Comparison of ENCODE assay signal across 26 cellular contexts in the genomic region with DNA sequence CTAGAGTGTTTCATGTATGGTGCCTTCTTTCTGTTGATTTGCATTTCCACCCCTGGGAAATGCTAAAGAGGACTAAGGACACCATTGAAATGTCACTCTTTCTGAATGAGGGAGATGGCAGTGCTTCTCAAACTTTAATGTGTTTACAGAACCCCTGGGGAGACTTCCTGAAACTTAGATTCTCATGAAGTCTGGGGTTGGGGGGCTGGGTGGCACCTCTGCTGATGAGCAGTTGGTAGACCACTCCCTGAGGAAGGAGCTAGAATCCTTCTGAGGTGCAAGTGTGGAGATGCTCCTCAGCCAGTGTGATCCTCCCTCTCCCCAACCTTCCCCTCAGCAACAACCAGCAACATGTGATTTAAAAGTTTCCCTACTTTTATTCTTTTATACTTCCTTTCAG.
DNase-seq lines count a peak whose midpoint lies in the region; ATAC-seq, FAIRE-seq and TF ChIP-seq lines count a peak whose summit lies in the region.
"Had no signal": no experiment of that assay in that cellular context is flagged by ENCODE, and none has a peak within 500 bp of the region (broad histone marks: within the 10 kb centered on the region; RNA-seq: fewer than 3 reads in every experiment).

No MANE protein-coding gene starts in this region.

- H3K4me3 ChIP-seq in lower leg skin (ENCODE audit: low read depth, poor library complexity, severe bottlenecking): no peak overlapping the region
- H3K4me3 ChIP-seq: A549, ascending aorta, cardiac muscle cell, gastroesophageal sphincter, mucosa of descending colon, SJSA1, suprapubic skin had no signal

- intact Hi-C loops in lower leg skin (cut with DNase I; ENCODE audit: low total_unique reads): no loop called here

- TF ChIP-seq CTCF in lower leg skin (IDR thresholded peaks at IDR 0.05): no peak

- ATAC-seq in GM19463 (IDR thresholded peaks at IDR 0.05; ENCODE audit: unreplicated experiment): peak; percentile 13
- peak; percentile 2 for ATAC-seq in HG03196 (IDR thresholded peaks at IDR 0.05; ENCODE audit: unreplicated experiment)
- ATAC-seq in GM21381 (IDR thresholded peaks at IDR 0.05; ENCODE audit: unreplicated experiment): no peak
- ATAC-seq: CD8-positive, alpha-beta T cell; gastroesophageal sphincter; mucosa of descending colon; natural killer cell treated with Interleukin-12 subunit alpha and Interleukin-12 subunit beta and Interleukin-15 and Interleukin-18, amount 100 ng/mL, for 72 hours; T-cell had no signal

- no peak for TF ChIP-seq POLR2A in GM12892 (IDR thresholded peaks at IDR 0.05; ENCODE audit: low read depth, low read length)
- no peak for TF ChIP-seq POLR2A in lower leg skin (IDR thresholded peaks at IDR 0.05)

- DNase-seq in GM12892 (ENCODE audit: insufficient read length): no peak
- peak; percentile 13 for DNase-seq in iPS-NIHi7 (ENCODE audit: extremely low spot score)
- DNase-seq in NCI-H187 (lab: John Stamatoyannopoulos, UW): no peak
- no peak for DNase-seq in NCI-H774 (lab: John Stamatoyannopoulos, UW)
- no peak for DNase-seq in lower leg skin (ENCODE audit: low spot score in 2 of 2)
- DNase-seq: activated CD4-positive, CD25-positive, alpha-beta regulatory T cell; activated gamma-delta T cell treated with Interleukin-2 at 50 U/mL for 16 hours; activated T-cell treated with anti-CD3 and anti-CD28 coated beads, Interleukin-2, amount 50 U/mL, for 4 hours; CD8-positive, alpha-beta T cell; mucosa of descending colon; NCI-H1048; NCI-H1694; stimulated activated naive CD4-positive, alpha-beta T cell; T-cell had no signal

- FAIRE-seq in GM12892 (lab: Jason Lieb, UNC): peak; percentile 44
- FAIRE-seq: A549, colon, GM18507 had no signal
